ENCODE assay signal across 12 cellular contexts in genomic region chr1:202576816-202577215, GRCh38.
A peak's percentile ranks its signal among the peaks of the same experiment; 100 is the strongest.
DNase-seq lines count a peak whose midpoint lies in the region; ATAC-seq and TF ChIP-seq lines count a peak whose summit lies in the region.
"Had no signal": no experiment of that assay in that cellular context is flagged by ENCODE, and none has a peak within 500 bp of the region (broad histone marks: within the 10 kb centered on the region; RNA-seq: fewer than 3 reads in every experiment).

No MANE protein-coding gene starts in this region.

- no peaks in the 10 kb centered on the region for H3K9me3 ChIP-seq in ascending aorta
- H3K9me3 ChIP-seq in right cardiac atrium (ENCODE audit: control insufficient read depth, low read length): no peaks in the 10 kb centered on the region
- no peaks in the 10 kb centered on the region for H3K9me3 ChIP-seq in stomach smooth muscle (ENCODE audit: control insufficient read depth in 2 of 2, low read length in 2 of 2)
- H3K9me3 ChIP-seq: neutrophil had no signal

- H3K27me3 ChIP-seq in ascending aorta (no peaks in the 10 kb centered on the region), right cardiac atrium (ENCODE audit: control insufficient read depth, insufficient read depth) (no peaks in the 10 kb centered on the region), stomach smooth muscle (ENCODE audit: control insufficient read depth in 1 of 2, insufficient read depth in 2 of 2, low read length in 2 of 2) (no peaks in the 10 kb centered on the region)
- H3K27me3 ChIP-seq: neutrophil had no signal

- no peak overlapping the region for H3K9ac ChIP-seq in stomach smooth muscle (ENCODE audit: low read length in 2 of 2)

- ATAC-seq in right cardiac atrium: peak in 1 of 2 donors; percentile 15
- no peak for ATAC-seq in HG02973 (IDR thresholded peaks at IDR 0.05; ENCODE audit: unreplicated experiment)
- no peak for ATAC-seq in HG03139 (IDR thresholded peaks at IDR 0.05; ENCODE audit: unreplicated experiment)
- ATAC-seq in HG02970 (IDR thresholded peaks at IDR 0.05; ENCODE audit: low FRiP score, unreplicated experiment): no peak
- ATAC-seq: Panc1; stimulated activated memory B cell treated with anti-CD40 and anti-IgM and Interleukin-4, amounts not matched to agents 10 μg/mL and 1 μg/mL and 100 μg/mL, for 72 hours had no signal

- 75% methylated on average over 1 of the region's 1 CpG for WGBS in right cardiac atrium

- intact Hi-C loops in ascending aorta (cut with DNase I): no loop called here
- intact Hi-C loops in right cardiac atrium (cut with DNase I): no loop called here

- H3K27ac ChIP-seq in ascending aorta (peak overlapping the region; percentile 36 to 55), right cardiac atrium (ENCODE audit: low read length) (peak overlapping the region; percentile 30), stomach smooth muscle (ENCODE audit: low read length) (peak overlapping the region; percentile 85)
- H3K27ac ChIP-seq: neutrophil had no signal

- peak; percentile 89 for DNase-seq in HFF-Myc (ENCODE audit: extremely low read depth, low read depth)
- no peak for DNase-seq in ascending aorta (ENCODE audit: low spot score in 2 of 2)
- DNase-seq in right cardiac atrium: no peak
- DNase-seq in ACHN: no peak
- DNase-seq: activated CD8-positive, alpha-beta memory T cell treated with anti-CD3 and anti-CD28 coated beads, Interleukin-2, amount 50 U/mL, for 4 hours had no signal

- TF ChIP-seq CTCF in HFF-Myc (IDR thresholded peaks at IDR 0.05; ENCODE audit: low read depth, low read length, missing control alignments): no peak
- TF ChIP-seq CTCF in ascending aorta (IDR thresholded peaks at IDR 0.05): no peak

- H3K4me1 ChIP-seq in ascending aorta (peaks cover 14 to 60% of the 10 kb centered on the region in 2 donors), right cardiac atrium (ENCODE audit: control insufficient read depth, insufficient read depth, low read length) (peaks cover 18% of the 10 kb centered on the region), stomach smooth muscle (ENCODE audit: control insufficient read depth, insufficient read depth, low read length) (peaks cover 73% of the 10 kb centered on the region)

- H3K36me3 ChIP-seq in ascending aorta: peaks cover 57 to 60% of the 10 kb centered on the region in 2 donors
- H3K36me3 ChIP-seq in stomach smooth muscle (ENCODE audit: control insufficient read depth in 2 of 2, insufficient read depth in 2 of 2, low read length in 2 of 2): peaks cover 39 to 45% of the 10 kb centered on the region in 2 donors

- in situ Hi-C loops in ACHN (cut with HindIII; ENCODE audit: low pct_ligation_motif_present, low pct_unique_long_range_greater_than_20kb, low sequenced_read_pairs): no loop called here

- H3K4me3 ChIP-seq in HFF-Myc (replicated peaks; ENCODE audit: low read depth, low read length): no peak overlapping the region
- H3K4me3 ChIP-seq in ascending aorta: no peak overlapping the region
- no peak overlapping the region for H3K4me3 ChIP-seq in right cardiac atrium (ENCODE audit: low read length)
- H3K4me3 ChIP-seq in stomach smooth muscle (ENCODE audit: low read length in 2 of 2): no peak overlapping the region

Comparison
In these comparisons a context has a peak if more than half of its experiments do, and no peak if none do; other contexts are left out.
1. H3K27ac ChIP-seq: peak in every context shown above with its lines; median percentile 85 in stomach smooth muscle; 46 in ascending aorta; 30 in right cardiac atrium.